7 cellular contexts compared by ENCODE assay signal in the genomic region with DNA sequence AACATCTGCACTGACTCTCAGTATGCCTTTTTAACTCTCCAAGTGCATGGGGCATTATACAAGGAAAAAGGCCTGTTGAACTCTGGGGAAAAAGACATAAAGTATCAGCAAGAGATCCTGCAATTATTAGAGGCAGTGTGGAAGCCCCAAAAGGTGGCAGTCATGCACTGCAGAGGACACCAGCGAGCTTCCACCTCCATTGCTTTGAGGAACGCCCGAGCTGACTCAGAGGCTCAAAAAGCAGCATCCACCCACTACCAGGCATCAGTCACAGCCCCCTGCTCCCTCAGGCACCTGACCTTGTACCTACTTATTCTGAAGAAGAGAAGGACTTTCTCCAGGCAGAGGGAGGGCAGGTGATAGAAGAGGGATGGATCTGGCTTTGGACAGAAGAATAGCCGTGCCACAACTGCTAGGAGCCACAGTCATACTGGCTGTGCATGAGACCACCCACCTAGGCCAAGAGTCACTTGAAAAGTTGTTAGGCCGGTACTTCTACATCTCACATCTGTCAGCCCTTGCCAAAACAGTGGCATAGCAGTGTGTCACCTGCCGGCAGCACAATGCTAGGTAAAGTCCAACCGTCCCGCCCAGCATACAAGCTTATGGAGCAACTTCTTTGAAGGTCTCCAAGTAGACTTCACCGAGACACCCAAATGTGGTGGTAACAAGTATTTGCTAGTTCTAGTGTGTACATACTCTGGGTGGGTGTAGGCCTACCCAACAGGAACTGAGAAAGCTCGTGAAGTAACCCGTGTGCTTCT.
DNase-seq lines count a peak whose midpoint lies in the region; ATAC-seq and TF ChIP-seq lines count a peak whose summit lies in the region.
"Not testable (repeated sequence)": the region's sequence is repeated elsewhere in the genome, so short reads cannot be mapped to it uniquely, and the experiment has no call there.

No MANE protein-coding gene starts in this region.

- DNase-seq in DMS53 treated with DMSO at 0.1 percent for 48 hours (lab: John Stamatoyannopoulos, UW; ENCODE audit: unreplicated experiment) (peak; percentile 52), NB4 (ENCODE audit: low read depth) (peak; percentile 2), glutamatergic neuron (peak; percentile 19), kidney tubule cell (ENCODE audit: low spot score) (peak; percentile 29), prostate gland (ENCODE audit: low spot score) (peak; percentile 9)
- not testable (repeated sequence) for DNase-seq in Panc1 (ENCODE audit: low read depth, low spot score)

- not testable (repeated sequence) for H3K4me3 Mint-ChIP-seq in brain; glutamatergic neuron (ENCODE audit: unreplicated experiment)

- TF ChIP-seq POLR2A in NB4 (IDR thresholded peaks at IDR 0.05; ENCODE audit: extremely low read depth, insufficient read length); prostate gland (IDR thresholded peaks at IDR 0.05): not testable (repeated sequence)

- POLR2A ChIA-PET in Panc1 (lab: Charles Lee) = not testable (repeated sequence)

- CTCF ChIA-PET in Panc1 (lab: Charles Lee) = not testable (repeated sequence)

- ATAC-seq in Panc1 = not testable (repeated sequence)

- WGBS in prostate gland = 55% methylated on average over 11 of the region's 11 CpGs

- not testable (repeated sequence) for BruUV-seq in Panc1 (replicated peaks; lab: Mats Ljungman, UMichigan)

- not testable (repeated sequence) for H3K4me1 ChIP-seq in Panc1 (ENCODE audit: control insufficient read depth, insufficient read depth, low read length); prostate gland (replicated peaks)

- not testable (repeated sequence) for H3K9me3 Mint-ChIP-seq in brain; glutamatergic neuron (ENCODE audit: unreplicated experiment)

- H3K27me3 ChIP-seq in Panc1 (ENCODE audit: control insufficient read depth, insufficient read depth, low read length); prostate gland (replicated peaks; ENCODE audit: insufficient read depth): not testable (repeated sequence)

- TF ChIP-seq CTCF in NB4 (IDR thresholded peaks at IDR 0.05; ENCODE audit: low read depth, low read length); glutamatergic neuron (IDR thresholded peaks at IDR 0.05; ENCODE audit: partially characterized antibody, unreplicated experiment): not testable (repeated sequence)
- peak; percentile 15; the same call in 1 of the 2 replicates for TF ChIP-seq CTCF in Panc1 (IDR thresholded peaks at IDR 0.05)
- peak; percentile 35 for TF ChIP-seq CTCF in brain (conservative IDR thresholded peaks at IDR 0.05)
- TF ChIP-seq CTCF in prostate gland (IDR thresholded peaks at IDR 0.05) = peak in 1 of 4 experiments; percentile 36

- not testable (repeated sequence) for H3K4me1 Mint-ChIP-seq in brain; glutamatergic neuron (ENCODE audit: low read depth, unreplicated experiment)

- in situ Hi-C loops in Panc1 (cut with HindIII; ENCODE audit: low pct_unique_long_range_greater_than_20kb, low sequenced_read_pairs) = not testable (repeated sequence)

- not testable (repeated sequence) for H3K36me3 ChIP-seq in Panc1 (ENCODE audit: control insufficient read depth, insufficient read depth, low read length); prostate gland

- intact Hi-C loops in Panc1 (cut with micrococcal nuclease; ENCODE audit: unreplicated experiment); prostate gland (cut with DNase I): not testable (repeated sequence)

- not testable (repeated sequence) for H3K36me3 Mint-ChIP-seq in brain; glutamatergic neuron (ENCODE audit: unreplicated experiment)

- not testable (repeated sequence) for H3K9me3 ChIP-seq in Panc1 (ENCODE audit: control insufficient read depth, insufficient read depth, low read depth, low read length); prostate gland

- H3K27ac Mint-ChIP-seq in brain; glutamatergic neuron (ENCODE audit: unreplicated experiment): not testable (repeated sequence)

- H3K27me3 Mint-ChIP-seq in brain; glutamatergic neuron (ENCODE audit: unreplicated experiment): not testable (repeated sequence)

- not testable (repeated sequence) for H3K27ac ChIP-seq in Panc1 (ENCODE audit: low read length); prostate gland

- not testable (repeated sequence) for H3K4me3 ChIP-seq in NB4 (ENCODE audit: low read depth, low read length); Panc1 (ENCODE audit: low read depth in 2 of 2, low read length in 2 of 2); prostate gland
